In the genomic region with DNA sequence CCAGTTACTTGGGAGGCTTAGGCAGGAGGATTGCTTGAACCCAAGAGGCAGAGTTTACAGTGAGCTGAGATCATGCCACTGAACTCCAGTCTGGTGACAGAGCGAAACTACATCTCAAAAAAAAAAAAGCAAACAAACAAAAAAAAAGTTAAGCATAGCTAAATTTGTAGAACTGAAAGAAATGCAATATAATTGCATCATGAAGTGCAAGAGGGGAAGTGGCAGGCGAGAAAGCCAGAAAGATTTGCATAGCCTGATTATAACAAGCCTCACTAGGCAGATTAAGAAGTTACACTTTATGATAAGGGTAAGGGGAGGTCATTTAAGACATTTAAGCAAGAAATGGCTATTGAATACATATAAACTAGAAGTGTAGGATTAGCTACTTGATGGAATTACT, we compare ENCODE assay signal across 1 cellular context.
TF ChIP-seq lines count a peak whose summit lies in the region.

No MANE protein-coding gene starts in this region.

TF ChIP-seq in GM12878, 131 proteins besides CTCF, POLR2A, EP300 and RAD21 (continued from another document):
- TF ChIP-seq ATF7 (IDR thresholded peaks at IDR 0.05; ENCODE audit: low read depth) (peak; percentile 78), DPF2 (IDR thresholded peaks at IDR 0.05) (no peak), FOXK2 (IDR thresholded peaks at IDR 0.05) (no peak)
- TF ChIP-seq, protein P1, sequence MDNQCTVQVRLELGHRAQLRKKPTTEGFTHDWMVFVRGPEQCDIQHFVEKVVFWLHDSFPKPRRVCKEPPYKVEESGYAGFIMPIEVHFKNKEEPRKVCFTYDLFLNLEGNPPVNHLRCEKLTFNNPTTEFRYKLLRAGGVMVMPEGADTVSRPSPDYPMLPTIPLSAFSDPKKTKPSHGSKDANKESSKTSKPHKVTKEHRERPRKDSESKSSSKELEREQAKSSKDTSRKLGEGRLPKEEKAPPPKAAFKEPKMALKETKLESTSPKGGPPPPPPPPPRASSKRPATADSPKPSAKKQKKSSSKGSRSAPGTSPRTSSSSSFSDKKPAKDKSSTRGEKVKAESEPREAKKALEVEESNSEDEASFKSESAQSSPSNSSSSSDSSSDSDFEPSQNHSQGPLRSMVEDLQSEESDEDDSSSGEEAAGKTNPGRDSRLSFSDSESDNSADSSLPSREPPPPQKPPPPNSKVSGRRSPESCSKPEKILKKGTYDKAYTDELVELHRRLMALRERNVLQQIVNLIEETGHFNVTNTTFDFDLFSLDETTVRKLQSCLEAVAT (IDR thresholded peaks at IDR 0.05), result 0 out of 2 replicates have a peak, but pooled peaks have one; percentile 24
TF ChIP-seq in GM12878: peak in this region for 10.
